Comparison of ENCODE assay signal across 17 cellular contexts in genomic region chr1:200971428-200971903, GRCh38. TPM values are rescaled to one million over a fixed set of nuclear protein-coding genes. Genes with fewer than 3 reads are reported as not detected.
DNase-seq lines count a peak whose midpoint lies in the region; ATAC-seq and TF ChIP-seq lines count a peak whose summit lies in the region.
"Had no signal": no experiment of that assay in that cellular context is flagged by ENCODE, and none has a peak within 500 bp of the region (broad histone marks: within the 10 kb centered on the region; RNA-seq: fewer than 3 reads in every experiment).

No MANE protein-coding gene starts in this region.

- intact Hi-C loops in PC-9 (cut with micrococcal nuclease; ENCODE audit: unreplicated experiment), result loop anchor here (5.0 kb wide), 1 partner anchor 251 kb away; no protein-coding TSS in a partner anchor

- H3K9ac ChIP-seq in BLaER1 treated with 17β-estradiol and CSF1 and Interleukin-3, amounts not matched to agents 10 nM and 100 nM, result peak overlapping the region in 3 of 11 experiments; percentile 36 to 48 (median 40); a peak in 3 of 22 replicates

- H3K4me2 ChIP-seq in BLaER1 treated with 17β-estradiol and CSF1 and Interleukin-3, amounts not matched to agents 10 nM and 100 nM, result peak overlapping the region in 4 of 11 experiments; percentile 11 to 18 (median 15); a peak in 3 of 22 replicates
- no peak overlapping the region for H3K4me2 ChIP-seq in PC-9

- H3K27me3 ChIP-seq in BLaER1 treated with 17β-estradiol and CSF1 and Interleukin-3, amounts not matched to agents 10 nM and 100 nM, result no peaks in the 10 kb centered on the region
- no peaks in the 10 kb centered on the region for H3K27me3 ChIP-seq in PC-9 (ENCODE audit: insufficient read depth, low read depth)
- H3K27me3 ChIP-seq: esophagus muscularis mucosa, ovary, right lobe of liver, stomach had no signal

- H3K79me2 ChIP-seq in PC-9 (ENCODE audit: low read depth), result no peaks in the 10 kb centered on the region

- H3K27ac ChIP-seq in BLaER1 treated with 17β-estradiol and CSF1 and Interleukin-3, amounts not matched to agents 10 nM and 100 nM, result peak overlapping the region in 6 of 11 experiments; percentile 6 to 48 (median 34); a peak in 5 of 22 replicates
- no peak overlapping the region for H3K27ac ChIP-seq in PC-9
- H3K27ac ChIP-seq: esophagus muscularis mucosa, ovary, right lobe of liver, SK-N-MC, stomach had no signal

- H3K4me1 ChIP-seq in BLaER1 treated with 17β-estradiol and CSF1 and Interleukin-3, amounts not matched to agents 10 nM and 100 nM, result peaks cover 6 to 51% (median 41%) of the 10 kb centered on the region in 10 experiments
- peaks cover 24% of the 10 kb centered on the region for H3K4me1 ChIP-seq in PC-9 (replicated peaks; ENCODE audit: insufficient read depth)
- H3K4me1 ChIP-seq: right lobe of liver had no signal

- BruUV-seq in PC-9 (replicated peaks; lab: Mats Ljungman, UMichigan), result no TSS peak

- CTCF ChIA-PET in PC-9 (lab: Charles Lee), result interaction anchor here (0.5 to 1.7 kb wide), 14 partner anchors 8 to 413 kb away, joined by 3 to 6 read pairs (median 4); no protein-coding TSS in a partner anchor

- peaks cover 14 to 23% of the 10 kb centered on the region in 2 donors for H3K4me1 Mint-ChIP-seq in immature natural killer cell

- no peaks in the 10 kb centered on the region for H3F3A ChIP-seq in PC-9 (ENCODE audit: insufficient read depth, low read depth)

- POLR2A ChIA-PET in PC-9 (lab: Charles Lee; ENCODE audit: unreplicated experiment), result no interaction called here

- no peak for TF ChIP-seq CTCF in PC-9 (conservative IDR thresholded peaks at IDR 0.05)

- no peak overlapping the region for H3K4me3 Mint-ChIP-seq in immature natural killer cell
- H3K4me3 Mint-ChIP-seq: CD4-positive, alpha-beta T cell had no signal

- H3K27me3 Mint-ChIP-seq in immature natural killer cell (ENCODE audit: low read depth in 3 of 3), result peaks cover 3 to 13% (median 4%) of the 10 kb centered on the region in 3 donors
- H3K27me3 Mint-ChIP-seq: CD4-positive, alpha-beta T cell had no signal

- DNase-seq in immature natural killer cell (no peak), inferior parietal cortex (ENCODE audit: extremely low spot score) (no peak), PC-9 (no peak), NCI-H446 (lab: John Stamatoyannopoulos, UW) (no peak)
- no peak for DNase-seq in NK-92 treated with Interleukin-12 subunit alpha and Interleukin-12 subunit beta, amount 100 ng/mL, for 24 hours (lab: John Stamatoyannopoulos, UW)
- DNase-seq: activated gamma-delta T cell, cerebellar nuclear complex had no signal

- no peak overlapping the region for H2AFZ ChIP-seq in PC-9

- peak overlapping the region in 4 of 6 donors; percentile 11 to 74 (median 60) for H3K27ac Mint-ChIP-seq in immature natural killer cell
- H3K27ac Mint-ChIP-seq: CD4-positive, alpha-beta T cell had no signal

- peaks cover 8 to 27% (median 10%) of the 10 kb centered on the region in 3 donors for H3K36me3 Mint-ChIP-seq in immature natural killer cell

- no peak overlapping the region for H3K4me3 ChIP-seq in BLaER1 treated with 17β-estradiol and CSF1 and Interleukin-3, amounts not matched to agents 10 nM and 100 nM
- no peak overlapping the region for H3K4me3 ChIP-seq in PC-9
- H3K4me3 ChIP-seq: esophagus muscularis mucosa, ovary, right lobe of liver, SK-N-MC, stomach had no signal

- H3K9me2 ChIP-seq in PC-9 (ENCODE audit: insufficient read depth), result no peaks in the 10 kb centered on the region

- H3K9me3 ChIP-seq in BLaER1 treated with 17β-estradiol and CSF1 and Interleukin-3, amounts not matched to agents 10 nM and 100 nM (replicated peaks in 1 of 11), result no peaks in the 10 kb centered on the region
- H3K9me3 ChIP-seq in PC-9 (ENCODE audit: insufficient read depth, low read depth), result no peaks in the 10 kb centered on the region
- H3K9me3 ChIP-seq: esophagus muscularis mucosa, ovary, right lobe of liver, stomach had no signal

- ATAC-seq in GM19351 (IDR thresholded peaks at IDR 0.05; ENCODE audit: unreplicated experiment) (peak; percentile 63), HG02852 (IDR thresholded peaks at IDR 0.05; ENCODE audit: unreplicated experiment) (peak; percentile 36)
- ATAC-seq: Panc1 had no signal

- no peaks in the 10 kb centered on the region for H3K9me3 Mint-ChIP-seq in immature natural killer cell
- H3K9me3 Mint-ChIP-seq: CD4-positive, alpha-beta T cell had no signal

- H3K36me3 ChIP-seq in BLaER1 treated with 17β-estradiol and CSF1 and Interleukin-3, amounts not matched to agents 10 nM and 100 nM, result peaks cover 30 to 75% (median 51%) of the 10 kb centered on the region in 11 experiments
- no peaks in the 10 kb centered on the region for H3K36me3 ChIP-seq in PC-9 (ENCODE audit: low read depth)
- H3K36me3 ChIP-seq: esophagus muscularis mucosa, ovary, right lobe of liver had no signal

- H4K20me1 ChIP-seq in BLaER1 treated with 17β-estradiol and CSF1 and Interleukin-3, amounts not matched to agents 10 nM and 100 nM, result peaks cover 0 to 43% (median 17%) of the 10 kb centered on the region in 11 experiments; a peak in 16 of 22 replicates
- no peaks in the 10 kb centered on the region for H4K20me1 ChIP-seq in PC-9 (ENCODE audit: insufficient read depth)

RNA-seq across cellular contexts. Expression of gene KIF21B, which starts 52.0 kb away (rescaled TPM):
- polyA plus RNA-seq in immature natural killer cell, result 1 to 10 TPM; 1.6 to 9.1 (median 2.9) TPM
- 1.9 and 3.7 TPM in 2 replicates for total RNA-seq in PC-9 (2021)
